35 cellular contexts compared by ENCODE assay signal in the genomic region with DNA sequence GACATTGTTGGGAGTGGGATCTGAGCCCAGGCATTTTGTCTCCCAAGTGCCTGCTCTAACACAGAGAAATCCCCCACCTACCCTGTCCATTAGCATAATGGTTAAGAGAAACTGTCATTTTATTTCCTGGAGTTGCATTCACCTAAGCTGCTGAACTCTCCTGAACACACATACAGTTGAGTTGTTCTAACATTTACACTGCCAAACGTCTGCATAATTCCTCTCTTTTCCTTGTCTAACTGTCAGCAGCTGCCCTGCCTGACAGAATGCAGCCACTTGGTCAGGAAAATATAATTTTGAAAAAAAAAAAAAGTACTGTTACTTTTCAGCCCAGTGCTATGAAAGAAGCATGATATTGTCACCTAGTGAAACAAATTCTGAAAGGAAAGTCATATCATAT.
"Had no signal": no experiment of that assay in that cellular context is flagged by ENCODE, and none has a peak within 500 bp of the region (broad histone marks: within the 10 kb centered on the region; RNA-seq: fewer than 3 reads in every experiment).

No MANE protein-coding gene starts in this region.

- DNase-seq: Karpas-422, Kasumi-1, MG63, MM.1S, MV-4-11, NCI-H1048, NCI-H1092, NCI-H1092 treated with DMSO at 0.1 percent for 48 hours, NCI-H1105, NCI-H1105 treated with DMSO at 0.1 percent for 48 hours, NCI-H1417, NCI-H1417 treated with DMSO at 0.1 percent for 48 hours, NCI-H1436, NCI-H1436 treated with DMSO at 0.1 percent for 48 hours, NCI-H146, NCI-H1694, NCI-H1694 treated with DMSO at 0.1 percent for 48 hours, NCI-H187, NCI-H187 treated with DMSO at 0.1 percent for 48 hours, NCI-H1930, NCI-H2029, NCI-H2029 treated with DMSO at 0.1 percent for 48 hours, NCI-H2081, NCI-H2081 treated with DMSO at 0.1 percent for 48 hours, NCI-H2107, NCI-H2171, NCI-H2171 treated with DMSO at 0.1 percent for 48 hours, NCI-H2227 treated with DMSO at 0.1 percent for 48 hours, NCI-H226, NCI-H345, NCI-H446, NCI-H446 treated with DMSO at 0.1 percent for 48 hours, NCI-H510A, NCI-H510A treated with DMSO at 0.1 percent for 48 hours had no signal

- H3K4me2 ChIP-seq: KMS-11 had no signal

- H3K27ac ChIP-seq: KMS-11 had no signal

- H3K36me3 ChIP-seq: MG63 had no signal

- H3K27me3 ChIP-seq: MG63 had no signal

- H3K9me3 ChIP-seq: MG63 had no signal

- H3K4me3 ChIP-seq: MG63 had no signal

- H3K9ac ChIP-seq: KMS-11 had no signal
